In genomic region chr6:144248470-144249301, GRCh38 we compare ENCODE assay signal across 13 cellular contexts. TPM values are rescaled to one million over a fixed set of nuclear protein-coding genes. Genes with fewer than 3 reads are reported as not detected.
DNase-seq lines count a peak whose midpoint lies in the region; ATAC-seq and TF ChIP-seq lines count a peak whose summit lies in the region.
"Had no signal": no experiment of that assay in that cellular context is flagged by ENCODE, and none has a peak within 500 bp of the region (broad histone marks: within the 10 kb centered on the region; RNA-seq: fewer than 3 reads in every experiment).

No MANE protein-coding gene starts in this region.

- peaks cover 19% of the 10 kb centered on the region for H3K9me3 Mint-ChIP-seq in WTC11

- H3K4me3 ChIP-seq in ACC112 (ENCODE audit: low read depth, low read length), result peak overlapping the region; percentile 31
- no peak overlapping the region for H3K4me3 ChIP-seq in hepatocyte
- H3K4me3 ChIP-seq: SJCRH30 had no signal

- POLR2A ChIA-PET in WTC11 (lab: Charles Lee), result no interaction called here

- no peaks in the 10 kb centered on the region; the same call in 1 of the 2 replicates for H3K27me3 Mint-ChIP-seq in WTC11 (ENCODE audit: low read depth)

- peak overlapping the region; percentile 13 for H3K4me2 ChIP-seq in hepatocyte

- WGBS in hepatocyte (ENCODE audit: low lambda C conversion rate, missing lambda C conversion rate), result 67% methylated on average over 3 of the region's 3 CpGs

- no peaks in the 10 kb centered on the region for H3K27me3 ChIP-seq in ACC112 (ENCODE audit: insufficient read depth, low read length)
- no peaks in the 10 kb centered on the region for H3K27me3 ChIP-seq in hepatocyte
- H3K27me3 ChIP-seq: SJCRH30 had no signal

- DNase-seq in WTC11 (ENCODE audit: low spot score) (no peak), hepatocyte (ENCODE audit: low spot score) (peak; percentile 41), SKM-1 treated with dmso at 0.1 percent for 144 hours (lab: John Stamatoyannopoulos, UW; ENCODE audit: unreplicated experiment) (no peak), middle frontal gyrus (ENCODE audit: extremely low spot score, low spot score) (no peak), HK-2 (ENCODE audit: unreplicated experiment) (no peak)
- DNase-seq: CD8-positive, alpha-beta T cell; erythroblast; midbrain; SJCRH30; stimulated activated CD4-positive, alpha-beta T cell treated with anti-CD3 and anti-CD28 coated beads, Interleukin-4, amount 100 ng/mL, for 4 hours had no signal

- H3K4me1 ChIP-seq in ACC112 (ENCODE audit: control insufficient read depth, insufficient read depth, low read length, unreplicated experiment), result peaks cover 18% of the 10 kb centered on the region
- peaks cover 6% of the 10 kb centered on the region for H3K4me1 ChIP-seq in hepatocyte (ENCODE audit: insufficient read depth)
- H3K4me1 ChIP-seq: SJCRH30 had no signal

- peak overlapping the region; percentile 21; the same call in 1 of the 2 replicates for H3K27ac Mint-ChIP-seq in WTC11
- H3K27ac Mint-ChIP-seq: CD8-positive, alpha-beta T cell had no signal

- H3K27ac ChIP-seq in ACC112 (ENCODE audit: low read depth, low read length) (peak overlapping the region; percentile 76), hepatocyte (peak overlapping the region; percentile 73)
- H3K27ac ChIP-seq: SJCRH30 had no signal

- no peaks in the 10 kb centered on the region for H3K9me2 ChIP-seq in hepatocyte (replicated peaks; ENCODE audit: insufficient read depth)

- no peaks in the 10 kb centered on the region for H3K9me3 ChIP-seq in hepatocyte (ENCODE audit: low read depth)
- H3K9me3 ChIP-seq: SJCRH30 had no signal

- H3K4me3 Mint-ChIP-seq in WTC11, result no peak overlapping the region
- H3K4me3 Mint-ChIP-seq: CD8-positive, alpha-beta T cell had no signal

- H4K20me1 ChIP-seq in hepatocyte (ENCODE audit: insufficient read depth, poor library complexity, severe bottlenecking), result no peaks in the 10 kb centered on the region

- peaks cover 24% of the 10 kb centered on the region for H3K4me1 Mint-ChIP-seq in WTC11

- TF ChIP-seq CTCF in WTC11 (IDR thresholded peaks at IDR 0.05) (no peak), hepatocyte (IDR thresholded peaks at IDR 0.05; ENCODE audit: poor library complexity) (no peak)

- CTCF ChIA-PET in WTC11 (lab: Charles Lee), result no interaction called here

- no peaks in the 10 kb centered on the region for H3K36me3 ChIP-seq in ACC112 (ENCODE audit: insufficient read depth, low read length)
- H3K36me3 ChIP-seq in hepatocyte (replicated peaks; ENCODE audit: insufficient read depth, low read depth), result no peaks in the 10 kb centered on the region
- H3K36me3 ChIP-seq: SJCRH30 had no signal

- H2AFZ ChIP-seq in ACC112 (ENCODE audit: low read length, unreplicated experiment) (peak overlapping the region; percentile 49), hepatocyte (no peak overlapping the region)

- peaks cover 3% of the 10 kb centered on the region; the same call in 1 of the 2 replicates for H3K36me3 Mint-ChIP-seq in WTC11
- H3K36me3 Mint-ChIP-seq: CD8-positive, alpha-beta T cell had no signal

- ATAC-seq in GM18909 (IDR thresholded peaks at IDR 0.05; ENCODE audit: poor library complexity, unreplicated experiment) (peak; percentile 48), WTC11 (no peak), HG02885 (IDR thresholded peaks at IDR 0.05; ENCODE audit: poor library complexity, unreplicated experiment) (no peak)
- ATAC-seq: CD8-positive, alpha-beta T cell had no signal

- H3K79me2 ChIP-seq in ACC112 (ENCODE audit: control insufficient read depth, insufficient read depth, low read length, unreplicated experiment) (no peaks in the 10 kb centered on the region), hepatocyte (no peaks in the 10 kb centered on the region)

TF ChIP-seq in WTC11, 78 proteins besides CTCF, POLR2A, EP300 and RAD21:
- TF ChIP-seq RORB (CRISPR knock-in tag; IDR thresholded peaks at IDR 0.05) (no peak), E2F5 (CRISPR knock-in tag; IDR thresholded peaks at IDR 0.05) (no peak), ZNF416 (CRISPR knock-in tag; IDR thresholded peaks at IDR 0.05) (no peak), TEAD4 (CRISPR knock-in tag; IDR thresholded peaks at IDR 0.05) (no peak), NR1H2 (CRISPR knock-in tag; IDR thresholded peaks at IDR 0.05) (no peak), ZNF281 (CRISPR knock-in tag; IDR thresholded peaks at IDR 0.05) (no peak), ATF1 (CRISPR knock-in tag; IDR thresholded peaks at IDR 0.05) (no peak), KAT7 (CRISPR knock-in tag; IDR thresholded peaks at IDR 0.05; ENCODE audit: borderline replicate concordance) (no peak), ZNF671 (CRISPR knock-in tag; IDR thresholded peaks at IDR 0.05) (no peak)

RNA-seq across cellular contexts. Expression of gene UTRN, which starts 36.4 kb away (rescaled TPM):
- total RNA-seq in WTC11 (2021), result 125 to 127 TPM (median 125 TPM) in 3 replicates
- total RNA-seq in hepatocyte, result 86.5 and 112 TPM in 2 replicates
- 33.1 and 54.0 TPM in 2 replicates for polyA plus RNA-seq in hepatocyte
